ENCODE assay signal across 2 cellular contexts in the genomic region with DNA sequence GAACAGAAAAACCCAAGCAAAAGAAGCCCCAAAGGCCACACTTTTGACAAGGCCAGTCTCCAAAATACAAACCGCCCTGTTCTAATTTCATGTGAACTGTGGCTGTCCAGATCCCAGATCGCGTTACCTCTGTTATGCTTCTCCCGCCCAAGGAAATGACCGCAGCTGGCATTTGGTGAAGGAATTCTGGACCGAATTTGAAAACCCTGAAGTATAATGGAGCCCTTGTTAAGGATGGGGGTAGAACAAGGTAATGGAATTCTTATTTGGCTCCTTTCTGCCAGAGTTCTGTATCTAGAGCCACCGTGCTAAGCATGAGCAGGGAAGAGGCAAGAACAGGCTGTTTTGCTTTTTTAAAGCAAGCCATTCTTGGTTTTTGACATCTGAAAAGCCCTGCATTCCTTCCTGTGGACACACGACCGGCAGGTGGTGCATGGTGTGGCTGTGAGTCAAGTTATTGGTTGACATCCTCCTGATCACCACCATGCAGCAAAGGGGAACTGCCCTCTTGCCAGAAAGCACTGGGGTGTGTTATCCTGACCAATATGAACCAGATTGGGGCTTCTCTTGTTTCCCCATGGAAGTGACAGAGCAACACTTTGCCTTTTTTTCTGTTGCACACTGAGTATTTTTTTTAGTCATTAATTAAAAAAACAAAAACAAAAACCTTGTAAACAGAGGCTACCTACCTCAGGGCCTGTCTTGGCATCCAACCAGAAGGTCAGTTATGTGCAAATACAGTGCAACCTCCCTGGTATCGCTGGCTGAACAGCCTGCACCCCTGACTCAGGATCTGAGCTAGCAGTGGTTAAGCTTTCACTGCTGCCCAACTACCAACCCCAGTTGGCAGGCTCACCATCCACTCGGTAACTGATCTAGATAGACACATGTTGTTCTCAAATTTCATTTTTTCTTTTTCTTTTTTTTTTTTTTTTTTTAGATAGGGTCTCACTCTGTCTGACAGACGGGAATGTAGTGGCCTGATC.
TF ChIP-seq lines count a peak whose summit lies in the region.

No MANE protein-coding gene starts in this region.

TF ChIP-seq in HEK293T, 16 proteins besides CTCF, POLR2A, EP300 and RAD21 (continued from another document):
- TF ChIP-seq CTBP1 (IDR thresholded peaks at IDR 0.05; ENCODE audit: borderline replicate concordance): no peak
- TF ChIP-seq HDGF (IDR thresholded peaks at IDR 0.05; ENCODE audit: borderline replicate concordance): no peak
- no peak for TF ChIP-seq SUZ12 (IDR thresholded peaks at IDR 0.05)
- TF ChIP-seq FOXK2 (IDR thresholded peaks at IDR 0.05): no peak
- no peak for TF ChIP-seq SP1 (IDR thresholded peaks at IDR 0.05)

TF ChIP-seq in HepG2, 621 proteins besides CTCF, POLR2A, EP300 and RAD21:
- TF ChIP-seq, protein P1, sequence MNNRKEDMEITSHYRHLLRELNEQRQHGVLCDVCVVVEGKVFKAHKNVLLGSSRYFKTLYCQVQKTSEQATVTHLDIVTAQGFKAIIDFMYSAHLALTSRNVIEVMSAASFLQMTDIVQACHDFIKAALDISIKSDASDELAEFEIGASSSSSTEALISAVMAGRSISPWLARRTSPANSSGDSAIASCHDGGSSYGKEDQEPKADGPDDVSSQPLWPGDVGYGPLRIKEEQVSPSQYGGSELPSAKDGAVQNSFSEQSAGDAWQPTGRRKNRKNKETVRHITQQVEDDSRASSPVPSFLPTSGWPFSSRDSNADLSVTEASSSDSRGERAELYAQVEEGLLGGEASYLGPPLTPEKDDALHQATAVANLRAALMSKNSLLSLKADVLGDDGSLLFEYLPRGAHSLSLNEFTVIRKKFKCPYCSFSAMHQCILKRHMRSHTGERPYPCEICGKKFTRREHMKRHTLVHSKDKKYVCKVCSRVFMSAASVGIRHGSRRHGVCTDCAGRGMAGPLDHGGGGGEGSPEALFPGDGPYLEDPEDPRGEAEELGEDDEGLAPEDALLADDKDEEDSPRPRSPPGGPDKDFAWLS (CRISPR knock-in tag; IDR thresholded peaks at IDR 0.05; ENCODE audit: borderline replicate concordance): no peak
- TF ChIP-seq ZNF335 (CRISPR knock-in tag; IDR thresholded peaks at IDR 0.05): no peak
- 0 out of 2 replicates have a peak, but pooled peaks have one; percentile 25 for TF ChIP-seq TARDBP (CRISPR knock-in tag; IDR thresholded peaks at IDR 0.05)
- TF ChIP-seq FOSL2 (CRISPR knock-in tag; IDR thresholded peaks at IDR 0.05): peak; percentile 17; the same call in 1 of the 2 replicates
- peak; percentile 38; the same call in 1 of the 2 replicates for TF ChIP-seq SAP130 (CRISPR knock-in tag; IDR thresholded peaks at IDR 0.05; ENCODE audit: low read depth)
- peak; percentile 22; the same call in 1 of the 2 replicates for TF ChIP-seq ZNF644 (CRISPR knock-in tag; IDR thresholded peaks at IDR 0.05; ENCODE audit: low read depth)
- peak; percentile 66 for TF ChIP-seq STAG1 (CRISPR knock-in tag; IDR thresholded peaks at IDR 0.05)
- TF ChIP-seq TEAD3 (CRISPR knock-in tag; optimal IDR thresholded peaks at IDR 0.05; ENCODE audit: borderline replicate concordance): peak; percentile 82
- peak; percentile 77 for TF ChIP-seq SMC3 (IDR thresholded peaks at IDR 0.05; ENCODE audit: low read length)
- TF ChIP-seq ZNF362 (CRISPR knock-in tag; IDR thresholded peaks at IDR 0.05; ENCODE audit: borderline replicate concordance): no peak
- 0 out of 2 replicates have a peak, but pooled peaks have one; percentile 17 for TF ChIP-seq ZNF331 (CRISPR knock-in tag; IDR thresholded peaks at IDR 0.05)
- no peak for TF ChIP-seq RBM39 (IDR thresholded peaks at IDR 0.05; ENCODE audit: low read depth, low read length, poor library complexity, severe bottlenecking)
- no peak for TF ChIP-seq RBFOX2 (IDR thresholded peaks at IDR 0.05; ENCODE audit: low read depth, low read length)
TF ChIP-seq in HepG2: peak in this region for 8.
